9 cellular contexts compared by ENCODE assay signal in the genomic region with DNA sequence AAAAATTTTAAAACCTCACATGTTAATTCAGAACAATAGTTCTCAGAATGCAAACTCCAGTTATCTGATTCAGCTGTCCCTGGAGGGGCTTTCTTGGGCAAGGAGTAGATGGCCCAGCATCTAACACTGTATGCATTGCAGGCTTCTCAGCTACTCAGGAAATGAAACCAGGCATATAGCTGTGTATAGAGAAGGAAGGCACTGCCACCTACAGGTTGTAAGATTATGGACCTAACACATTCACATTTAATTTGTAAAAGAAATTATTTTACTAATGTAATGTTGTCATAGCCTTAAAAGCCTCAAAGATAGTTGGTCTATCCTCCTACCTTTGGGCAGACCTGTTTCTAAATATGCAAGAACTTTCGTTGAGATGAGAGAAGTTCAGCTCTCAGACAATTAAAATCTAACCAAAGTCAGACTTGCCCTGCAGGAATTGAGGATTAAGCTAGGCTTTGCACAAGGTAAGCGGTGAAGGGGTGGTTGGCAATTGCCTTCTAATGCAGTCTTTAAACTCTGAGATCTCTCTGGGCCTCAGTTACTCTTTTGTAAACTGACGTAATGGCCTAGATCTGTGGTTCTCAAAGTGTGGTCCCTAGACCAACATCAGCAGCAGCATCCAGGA.
DNase-seq lines count a peak whose midpoint lies in the region; ATAC-seq and TF ChIP-seq lines count a peak whose summit lies in the region.
"Had no signal": no experiment of that assay in that cellular context is flagged by ENCODE, and none has a peak within 500 bp of the region (broad histone marks: within the 10 kb centered on the region; RNA-seq: fewer than 3 reads in every experiment).

No MANE protein-coding gene starts in this region.

- no peak overlapping the region for H3K4me3 Mint-ChIP-seq in brain
- H3K4me3 Mint-ChIP-seq: CD4-positive, CD25-positive, alpha-beta regulatory T cell had no signal

- peak; percentile 88 to 91 for TF ChIP-seq CTCF in brain (conservative IDR thresholded peaks at IDR 0.05)

- ATAC-seq in GM21515 (IDR thresholded peaks at IDR 0.05; ENCODE audit: unreplicated experiment) (peak; percentile 94), HG03565 (IDR thresholded peaks at IDR 0.05; ENCODE audit: unreplicated experiment) (peak; percentile 97)

- peaks cover 15% of the 10 kb centered on the region for H3K4me1 Mint-ChIP-seq in brain
- H3K4me1 Mint-ChIP-seq: CD4-positive, CD25-positive, alpha-beta regulatory T cell had no signal

- peak overlapping the region in 3 of 5 experiments; percentile 6 to 82 (median 54) for H3K27ac Mint-ChIP-seq in brain
- H3K27ac Mint-ChIP-seq: CD4-positive, CD25-positive, alpha-beta regulatory T cell had no signal

- DNase-seq in NK-92 treated with Interleukin-12 subunit alpha and Interleukin-12 subunit beta, amount 100 ng/mL, for 24 hours (lab: John Stamatoyannopoulos, UW): peak; percentile 4
- no peak for DNase-seq in NK-92 (lab: John Stamatoyannopoulos, UW; ENCODE audit: unreplicated experiment)
- DNase-seq in NCI-H774 (lab: John Stamatoyannopoulos, UW): peak; percentile 67
- peak; percentile 68 for DNase-seq in iris pigment epithelial cell (ENCODE audit: low read depth)
- peak; percentile 53 for DNase-seq in stromal cell of bone marrow (ENCODE audit: low read depth)

- H3K36me3 Mint-ChIP-seq in brain: no peaks in the 10 kb centered on the region
- H3K36me3 Mint-ChIP-seq: CD4-positive, CD25-positive, alpha-beta regulatory T cell had no signal

- H3K9me3 Mint-ChIP-seq in brain: peaks cover 0 to 3% (median 0%) of the 10 kb centered on the region in 5 experiments
- H3K9me3 Mint-ChIP-seq: CD4-positive, CD25-positive, alpha-beta regulatory T cell had no signal

- peaks cover 6% of the 10 kb centered on the region for H3K27me3 Mint-ChIP-seq in brain
